20 cellular contexts compared by ENCODE assay signal in the genomic region with DNA sequence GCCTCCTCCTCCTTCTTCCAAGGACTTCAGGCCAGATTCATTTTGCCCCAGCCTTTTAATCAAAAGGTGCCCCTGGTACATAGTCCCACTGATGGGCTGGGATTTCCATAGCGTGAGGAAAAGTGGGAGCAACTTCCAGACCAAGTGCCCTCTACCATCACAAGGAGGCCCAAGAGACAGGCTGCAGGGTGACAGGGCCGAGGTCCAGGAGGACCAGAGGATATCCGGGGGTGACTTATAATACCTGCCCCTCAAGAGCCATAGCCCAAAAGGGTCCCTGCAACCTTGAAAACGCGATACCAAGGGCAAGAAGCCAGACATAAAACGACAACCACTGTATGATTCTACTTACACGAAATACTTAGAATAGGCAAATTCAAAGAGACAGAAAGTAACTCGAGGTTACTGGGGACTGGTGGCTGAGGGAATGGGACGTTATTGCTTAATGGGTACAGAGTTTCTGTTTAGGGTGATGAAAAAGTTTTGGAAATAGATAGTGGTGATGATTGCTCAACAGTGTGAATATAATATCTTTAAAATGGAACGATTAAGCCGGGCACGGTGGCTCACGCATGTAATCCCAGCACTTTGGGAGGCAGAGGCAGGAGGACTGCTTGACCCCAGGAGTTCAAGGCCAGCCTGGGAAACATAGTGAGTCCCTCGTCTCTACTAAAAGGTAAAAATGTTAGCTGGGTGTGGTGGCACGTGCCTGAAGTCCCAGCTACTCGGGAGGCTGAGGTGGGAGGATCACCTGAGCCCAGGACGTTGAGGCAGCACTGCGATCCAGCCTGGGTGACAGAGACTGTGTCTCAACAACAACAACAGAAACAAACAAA.
DNase-seq lines count a peak whose midpoint lies in the region; ATAC-seq and TF ChIP-seq lines count a peak whose summit lies in the region.
"Had no signal": no experiment of that assay in that cellular context is flagged by ENCODE, and none has a peak within 500 bp of the region (broad histone marks: within the 10 kb centered on the region; RNA-seq: fewer than 3 reads in every experiment).

No MANE protein-coding gene starts in this region.

- no peak overlapping the region for H3K4me3 Mint-ChIP-seq in H9
- H3K4me3 Mint-ChIP-seq in activated CD8-positive, alpha-beta T cell treated with anti-CD3 and anti-CD28 coated beads, Interleukin-2, amount 10 ng/mL, durations not matched to agents 7 days and 5 days: peak overlapping the region; percentile 57
- no peak overlapping the region for H3K4me3 Mint-ChIP-seq in nephron progenitor cell
- H3K4me3 Mint-ChIP-seq: GM23338 had no signal

- no peak overlapping the region for H2BK12ac ChIP-seq in H9 (ENCODE audit: insufficient read length, low read depth, low read length)

- H3K9me3 Mint-ChIP-seq in H9 (no peaks in the 10 kb centered on the region), nephron progenitor cell (no peaks in the 10 kb centered on the region)
- no peaks in the 10 kb centered on the region for H3K9me3 Mint-ChIP-seq in activated CD8-positive, alpha-beta T cell treated with anti-CD3 and anti-CD28 coated beads, Interleukin-2, amount 10 ng/mL, durations not matched to agents 7 days and 5 days (ENCODE audit: insufficient read depth)
- H3K9me3 Mint-ChIP-seq: GM23338 had no signal

- H3K18ac ChIP-seq in H9 (ENCODE audit: insufficient read length, low read depth, low read length): no peak overlapping the region

- no peak overlapping the region for H2BK15ac ChIP-seq in H9 (ENCODE audit: low read depth, low read length)

- H3K27ac ChIP-seq in BLaER1 (no peak overlapping the region), H9 (ENCODE audit: insufficient read length, low read depth, low read length) (no peak overlapping the region), left lung (no peak overlapping the region), spleen (no peak overlapping the region)
- H3K27ac ChIP-seq: colonic mucosa, epithelial cell of prostate, gastrocnemius medialis, lower lobe of right lung, stomach had no signal

- H3K27me3 ChIP-seq in BLaER1 (no peaks in the 10 kb centered on the region), H9 (ENCODE audit: insufficient read depth, low read length) (no peaks in the 10 kb centered on the region), left lung (no peaks in the 10 kb centered on the region), spleen (replicated peaks in 1 of 7) (no peaks in the 10 kb centered on the region)
- H3K27me3 ChIP-seq: colonic mucosa, gastrocnemius medialis, stomach had no signal

- no peaks in the 10 kb centered on the region for H3K79me1 ChIP-seq in H9 (ENCODE audit: insufficient read depth, low read depth, low read length, poor library complexity, severe bottlenecking)

- no peak for TF ChIP-seq POLR2A in spleen (IDR thresholded peaks at IDR 0.05)

- H3K9me3 ChIP-seq in BLaER1: no peaks in the 10 kb centered on the region
- H3K9me3 ChIP-seq in H9 (ENCODE audit: control insufficient read depth, low read depth, low read length): no peaks in the 10 kb centered on the region
- H3K9me3 ChIP-seq in left lung: no peaks in the 10 kb centered on the region
- no peaks in the 10 kb centered on the region for H3K9me3 ChIP-seq in spleen
- H3K9me3 ChIP-seq: colonic mucosa, gastrocnemius medialis, lower lobe of right lung, stomach had no signal

- no CpG with 5 or more reads among the region's 18 CpGs for WGBS in H9 (ENCODE audit: extremely low coverage, insufficient read length, low lambda C conversion rate)
- 46 to 74% (median 56%) methylated on average over 18 of the region's 18 CpGs for WGBS in spleen, 5 donors

- no peak overlapping the region for H4K5ac ChIP-seq in H9 (ENCODE audit: insufficient read length, low read depth, low read length)

- H3K36me3 ChIP-seq in BLaER1 (peaks cover 46% of the 10 kb centered on the region), left lung (no peaks in the 10 kb centered on the region), spleen (peaks cover 0 to 18% (median 1%) of the 10 kb centered on the region in 6 donors)
- H3K36me3 ChIP-seq: colonic mucosa, gastrocnemius medialis, lower lobe of right lung had no signal

- CTCF ChIA-PET in activated CD8-positive, alpha-beta T cell treated with anti-CD3 and anti-CD28 coated beads, Interleukin-2, amount 10 ng/mL, durations not matched to agents 7 days and 5 days (lab: Charles Lee): interaction anchor here (1.0 to 5.1 kb wide), 4 partner anchors 9 to 139 kb away, joined by 3 to 30 read pairs (median 8); no protein-coding TSS in a partner anchor

- H3K36me3 Mint-ChIP-seq in H9 (ENCODE audit: insufficient read depth in 1 of 3, low read depth in 3 of 3): no peaks in the 10 kb centered on the region; a peak in 1 of 7 replicates
- H3K36me3 Mint-ChIP-seq in activated CD8-positive, alpha-beta T cell treated with anti-CD3 and anti-CD28 coated beads, Interleukin-2, amount 10 ng/mL, durations not matched to agents 7 days and 5 days (ENCODE audit: low read depth): peaks cover 55% of the 10 kb centered on the region
- peaks cover 52% of the 10 kb centered on the region for H3K36me3 Mint-ChIP-seq in nephron progenitor cell (ENCODE audit: low read depth)

- ATAC-seq in activated CD8-positive, alpha-beta T cell treated with anti-CD3 and anti-CD28 coated beads, Interleukin-2, amount 10 ng/mL, durations not matched to agents 7 days and 5 days: no peak
- ATAC-seq in left lung (no peak), Right ventricle myocardium superior (ENCODE audit: poor library complexity) (no peak)
- ATAC-seq: gastrocnemius medialis, GM23338, lower lobe of right lung had no signal

- no peak overlapping the region for H4K91ac ChIP-seq in H9 (ENCODE audit: insufficient read length, low read depth, low read length)

- H3K4ac ChIP-seq in H9 (ENCODE audit: low read depth, low read length): no peak overlapping the region

- intact Hi-C loops in left lung (cut with DNase I) (no loop called here), Right ventricle myocardium superior (cut with DNase I) (no loop called here), spleen (cut with DNase I; ENCODE audit: low total_unique reads) (no loop called here)

- H3K14ac ChIP-seq in H9 (ENCODE audit: insufficient read depth, low read length): no peak overlapping the region

- DNase-seq in H9 (peak; percentile 11), left lung (peak; percentile 11 to 22), NCI-H2227 treated with DMSO at 0.1 percent for 48 hours (lab: John Stamatoyannopoulos, UW) (no peak), Right ventricle myocardium superior (no peak), spleen (no peak), nephron progenitor cell (no peak)
- DNase-seq in activated CD8-positive, alpha-beta T cell treated with anti-CD3 and anti-CD28 coated beads, Interleukin-2, amount 10 ng/mL, durations not matched to agents 7 days and 5 days: no peak
- DNase-seq: activated CD4-positive, CD25-positive, alpha-beta regulatory T cell treated with anti-CD3 and anti-CD28 coated beads, Interleukin-2, amount 50 U/mL, for 72 hours; colonic mucosa; DMS 273 treated with DMSO at 0.1 percent for 48 hours; gastrocnemius medialis; lower lobe of right lung; NCI-H1417; SHP77 treated with DMSO at 0.1 percent for 48 hours; stimulated activated CD4-positive, alpha-beta T cell treated with anti-CD3 and anti-CD28 coated beads, Interleukin-12 subunit alpha, Interleukin-12 subunit beta, amount 100 ng/mL, for 4 hours; stomach; T-helper 9 cell had no signal

- H3K4me3 ChIP-seq in BLaER1: no peak overlapping the region
- H3K4me3 ChIP-seq in left lung: no peak overlapping the region
- no peak overlapping the region for H3K4me3 ChIP-seq in spleen
- H3K4me3 ChIP-seq: colonic mucosa, gastrocnemius medialis, GM23338, lower lobe of right lung, stomach had no signal

- H4K20me1 ChIP-seq in BLaER1 (no peaks in the 10 kb centered on the region), H9 (ENCODE audit: control insufficient read depth, insufficient read depth, insufficient read length) (no peaks in the 10 kb centered on the region)

- POLR2A ChIA-PET in activated CD8-positive, alpha-beta T cell treated with anti-CD3 and anti-CD28 coated beads, Interleukin-2, amount 10 ng/mL, durations not matched to agents 7 days and 5 days (lab: Charles Lee): no interaction called here

- H3K9ac ChIP-seq in BLaER1 (no peak overlapping the region), H9 (ENCODE audit: extremely low read depth, insufficient read length, low read length) (no peak overlapping the region)

- H3K27ac Mint-ChIP-seq in H9: no peak overlapping the region
- peak overlapping the region; percentile 40 for H3K27ac Mint-ChIP-seq in activated CD8-positive, alpha-beta T cell treated with anti-CD3 and anti-CD28 coated beads, Interleukin-2, amount 10 ng/mL, durations not matched to agents 7 days and 5 days
- no peak overlapping the region for H3K27ac Mint-ChIP-seq in nephron progenitor cell
- H3K27ac Mint-ChIP-seq: GM23338 had no signal

- no peak overlapping the region for H3K23ac ChIP-seq in H9 (ENCODE audit: insufficient read length, low read depth, low read length)

- no peak overlapping the region for H3K56ac ChIP-seq in H9 (ENCODE audit: insufficient read length, low read depth, low read length)

- H3K4me1 Mint-ChIP-seq in H9 (peaks cover 33 to 38% of the 10 kb centered on the region in 2 experiments), nephron progenitor cell (peaks cover 82% of the 10 kb centered on the region)
- peaks cover 80% of the 10 kb centered on the region for H3K4me1 Mint-ChIP-seq in activated CD8-positive, alpha-beta T cell treated with anti-CD3 and anti-CD28 coated beads, Interleukin-2, amount 10 ng/mL, durations not matched to agents 7 days and 5 days (ENCODE audit: low read depth)

- TF ChIP-seq CTCF in H9 (conservative IDR thresholded peaks at IDR 0.05) (no peak), left lung (IDR thresholded peaks at IDR 0.05) (no peak), spleen (IDR thresholded peaks at IDR 0.05 in 8 of 11, conservative IDR thresholded peaks at IDR 0.05 in 3 of 11) (no peak), nephron progenitor cell (IDR thresholded peaks at IDR 0.05) (no peak)

- H3K27me3 Mint-ChIP-seq in H9 (ENCODE audit: low read depth) (peaks cover 24% of the 10 kb centered on the region), nephron progenitor cell (ENCODE audit: low read depth, poor library complexity) (peaks cover 11% of the 10 kb centered on the region)
- H3K27me3 Mint-ChIP-seq in activated CD8-positive, alpha-beta T cell treated with anti-CD3 and anti-CD28 coated beads, Interleukin-2, amount 10 ng/mL, durations not matched to agents 7 days and 5 days (ENCODE audit: low read depth): no peaks in the 10 kb centered on the region

- H2AK5ac ChIP-seq in H9 (ENCODE audit: insufficient read length, low read length): no peak overlapping the region

- H3K4me2 ChIP-seq in BLaER1 (peak overlapping the region; percentile 98), H9 (ENCODE audit: insufficient read depth, insufficient read length, low read length) (no peak overlapping the region)
- H3K4me2 ChIP-seq: GM23338 had no signal

- no peaks in the 10 kb centered on the region for H3K79me2 ChIP-seq in H9 (ENCODE audit: insufficient read depth, low read length)

- no peak overlapping the region for H3T11ph ChIP-seq in H9 (ENCODE audit: low read length)

- H2BK5ac ChIP-seq in H9 (ENCODE audit: insufficient read length, low read length): no peak overlapping the region

- H2BK20ac ChIP-seq in H9 (ENCODE audit: low read depth, low read length, poor library complexity, severe bottlenecking): no peak overlapping the region

- no peak overlapping the region for H4K8ac ChIP-seq in H9 (replicated peaks; ENCODE audit: insufficient read length, low read depth, low read length)

- no peak overlapping the region for H2AFZ ChIP-seq in H9 (ENCODE audit: low read length)
- H2AFZ ChIP-seq: GM23338 had no signal

- H3K4me1 ChIP-seq in BLaER1 (peaks cover 100% of the 10 kb centered on the region), H9 (ENCODE audit: insufficient read depth, low read length) (no peaks in the 10 kb centered on the region; the same call in 1 of the 2 replicates), left lung (peaks cover 3 to 68% of the 10 kb centered on the region in 2 donors), spleen (peaks cover 6 to 95% (median 61%) of the 10 kb centered on the region in 6 donors)
- H3K4me1 ChIP-seq: colonic mucosa had no signal

- no peaks in the 10 kb centered on the region for H3K23me2 ChIP-seq in H9 (ENCODE audit: insufficient read length, low read depth, low read length, poor library complexity, severe bottlenecking)

- no peak overlapping the region for H2BK120ac ChIP-seq in H9 (ENCODE audit: low read depth, low read length, poor library complexity, severe bottlenecking)

Comparison
In these comparisons a context has a peak if more than half of its experiments do, and no peak if none do; other contexts are left out.
1. DNase-seq: peak in H9 (single experiment) and left lung (2 of 2); none in activated CD8-positive, alpha-beta T cell treated with anti-CD3 and anti-CD28 coated beads, Interleukin-2, amount 10 ng/mL, durations not matched to agents 7 days and 5 days (single experiment), NCI-H2227 treated with DMSO at 0.1 percent for 48 hours (single experiment), Right ventricle myocardium superior (single experiment), spleen (single experiment) and nephron progenitor cell (single experiment).